Comparison of ENCODE assay signal across 28 cellular contexts in genomic region chr2:23164173-23164572, GRCh38.
"Had no signal": no experiment of that assay in that cellular context is flagged by ENCODE, and none has a peak within 500 bp of the region (broad histone marks: within the 10 kb centered on the region; RNA-seq: fewer than 3 reads in every experiment).

No MANE protein-coding gene starts in this region.

- H3K27me3 Mint-ChIP-seq: type B pancreatic cell had no signal

- H3K27me3 ChIP-seq: stomach, suprapubic skin, testis, thyroid gland, tibial artery, tibial nerve, transverse colon, upper lobe of left lung, upper lobe of right lung, uterus, vagina had no signal

- H3K4me1 Mint-ChIP-seq: stimulated activated effector memory CD8-positive, alpha-beta T cell treated with anti-CD3 and anti-CD28 coated beads, Interleukin-12 subunit alpha, Interleukin-12 subunit beta, amount 100 ng/mL, for 72 hours; stimulated activated memory B cell treated with anti-CD40 and anti-IgM and Interleukin-4, amounts not matched to agents 10 μg/mL and 1 μg/mL and 100 μg/mL, for 72 hours; stimulated activated naive B cell treated with anti-CD40 and anti-IgM and Interleukin-4, amounts not matched to agents 10 μg/mL and 1 μg/mL and 100 μg/mL, for 72 hours; stimulated activated naive CD8-positive, alpha-beta T cell treated with anti-CD3 and anti-CD28 coated beads, Interleukin-15, amount 100 ng/mL, for 72 hours had no signal

- H3K9me3 ChIP-seq: stomach, suprapubic skin, testis, thoracic aorta, thyroid gland, tibial artery, tibial nerve, transverse colon, upper lobe of left lung, upper lobe of right lung, uterus, vagina had no signal

- H3K36me3 Mint-ChIP-seq: stimulated activated effector memory CD8-positive, alpha-beta T cell treated with anti-CD3 and anti-CD28 coated beads, Interleukin-12 subunit alpha, Interleukin-12 subunit beta, amount 100 ng/mL, for 72 hours; stimulated activated memory B cell treated with anti-CD40 and anti-IgM and Interleukin-4, amounts not matched to agents 10 μg/mL and 1 μg/mL and 100 μg/mL, for 72 hours; stimulated activated naive B cell treated with anti-CD40 and anti-IgM and Interleukin-4, amounts not matched to agents 10 μg/mL and 1 μg/mL and 100 μg/mL, for 72 hours; type B pancreatic cell had no signal

- H3K36me3 ChIP-seq: stomach, suprapubic skin, thoracic aorta, thyroid gland, tibial artery, tibial nerve, transverse colon, upper lobe of left lung, upper lobe of right lung, uterus, vagina had no signal

- H3K4me3 ChIP-seq: stomach, suprapubic skin, testis, thoracic aorta, thyroid gland, tibial artery, tibial nerve, transverse colon, upper lobe of left lung, upper lobe of right lung, uterus, vagina had no signal

- FAIRE-seq: urothelium cell line had no signal

- H3K9me3 Mint-ChIP-seq: stimulated activated effector memory CD8-positive, alpha-beta T cell treated with anti-CD3 and anti-CD28 coated beads, Interleukin-12 subunit alpha, Interleukin-12 subunit beta, amount 100 ng/mL, for 72 hours; stimulated activated memory B cell treated with anti-CD40 and anti-IgM and Interleukin-4, amounts not matched to agents 10 μg/mL and 1 μg/mL and 100 μg/mL, for 72 hours; stimulated activated naive B cell treated with anti-CD40 and anti-IgM and Interleukin-4, amounts not matched to agents 10 μg/mL and 1 μg/mL and 100 μg/mL, for 72 hours; stimulated activated naive CD8-positive, alpha-beta T cell treated with anti-CD3 and anti-CD28 coated beads, Interleukin-15, amount 100 ng/mL, for 72 hours; stimulated activated naive CD8-positive, alpha-beta T cell treated with anti-CD3 and anti-CD28 coated beads, Interleukin-15, Interleukin-2, amounts not matched to agents 100 ng/mL and 50 ng/mL, for 24 hours; type B pancreatic cell had no signal

- H3K27ac Mint-ChIP-seq: stimulated activated effector memory CD8-positive, alpha-beta T cell treated with anti-CD3 and anti-CD28 coated beads, Interleukin-12 subunit alpha, Interleukin-12 subunit beta, amount 100 ng/mL, for 72 hours; stimulated activated memory B cell treated with anti-CD40 and anti-IgM and Interleukin-4, amounts not matched to agents 10 μg/mL and 1 μg/mL and 100 μg/mL, for 72 hours; stimulated activated naive B cell treated with anti-CD40 and anti-IgM and Interleukin-4, amounts not matched to agents 10 μg/mL and 1 μg/mL and 100 μg/mL, for 72 hours; stimulated activated naive CD8-positive, alpha-beta T cell treated with anti-CD3 and anti-CD28 coated beads, Interleukin-15, amount 100 ng/mL, for 72 hours; stimulated activated naive CD8-positive, alpha-beta T cell treated with anti-CD3 and anti-CD28 coated beads, Interleukin-15, Interleukin-2, amounts not matched to agents 100 ng/mL and 50 ng/mL, for 24 hours; type B pancreatic cell had no signal

- ATAC-seq: stimulated activated effector memory CD8-positive, alpha-beta T cell treated with anti-CD3 and anti-CD28 coated beads, Interleukin-12 subunit alpha, Interleukin-12 subunit beta, amount 100 ng/mL, for 72 hours; stimulated activated memory B cell treated with anti-CD40 and anti-IgM and Interleukin-4, amounts not matched to agents 10 μg/mL and 1 μg/mL and 100 μg/mL, for 72 hours; stimulated activated naive B cell treated with anti-CD40 and anti-IgM and Interleukin-4, amounts not matched to agents 10 μg/mL and 1 μg/mL and 100 μg/mL, for 72 hours; stimulated activated naive CD8-positive, alpha-beta T cell treated with anti-CD3 and anti-CD28 coated beads, Interleukin-15, amount 100 ng/mL, for 72 hours; stimulated activated naive CD8-positive, alpha-beta T cell treated with anti-CD3 and anti-CD28 coated beads, Interleukin-15, Interleukin-2, amounts not matched to agents 100 U/mL and 50 U/mL, for 24 hours; upper lobe of right lung had no signal

- H3K27ac ChIP-seq: stomach, suprapubic skin, testis, thoracic aorta, thyroid gland, tibial artery, tibial nerve, transverse colon, upper lobe of left lung, upper lobe of right lung, uterus, vagina had no signal

- DNase-seq: stimulated activated CD4-positive, alpha-beta T cell treated with anti-CD3 and anti-CD28 coated beads, Interleukin-2, amount 100 ng/mL, for 48 hours; stimulated activated CD4-positive, alpha-beta T cell treated with anti-CD3 and anti-CD28 coated beads, Interleukin-4, amount 100 ng/mL, for 1 hour; stimulated activated CD4-positive, alpha-beta T cell treated with anti-CD3 and anti-CD28 coated beads, Interleukin-4, amount 100 ng/mL, for 24 hours; stimulated activated CD4-positive, alpha-beta T cell treated with anti-CD3 and anti-CD28 coated beads, Interleukin-4, amount 100 ng/mL, for 4 hours; stimulated activated CD8-positive, alpha-beta memory T cell treated with anti-CD3 and anti-CD28 coated beads, Interleukin-4, amount 100 ng/mL, for 48 hours; stimulated activated naive B cell treated with anti-CD40 and anti-IgM and Interleukin-4, amounts not matched to agents 10 μg/mL and 1 μg/mL and 100 μg/mL, for 72 hours; stimulated activated naive CD4-positive, alpha-beta T cell treated with Interleukin-2 at 50 U/mL for 16 hours; stimulated activated naive CD8-positive, alpha-beta T cell treated with anti-CD3 and anti-CD28 coated beads, Interleukin-15, amount 100 ng/mL, for 72 hours; stimulated activated naive CD8-positive, alpha-beta T cell treated with anti-CD3 and anti-CD28 coated beads, Interleukin-15, Interleukin-2, amounts not matched to agents 100 U/mL and 50 U/mL, for 24 hours; stomach; substantia nigra; testis; thyroid gland; tibial artery; transverse colon; trophoblast cell; upper lobe of left lung; upper lobe of right lung; uterus had no signal

- H3K4me3 Mint-ChIP-seq: stimulated activated effector memory CD8-positive, alpha-beta T cell treated with anti-CD3 and anti-CD28 coated beads, Interleukin-12 subunit alpha, Interleukin-12 subunit beta, amount 100 ng/mL, for 72 hours; stimulated activated memory B cell treated with anti-CD40 and anti-IgM and Interleukin-4, amounts not matched to agents 10 μg/mL and 1 μg/mL and 100 μg/mL, for 72 hours; stimulated activated naive B cell treated with anti-CD40 and anti-IgM and Interleukin-4, amounts not matched to agents 10 μg/mL and 1 μg/mL and 100 μg/mL, for 72 hours; stimulated activated naive CD8-positive, alpha-beta T cell treated with anti-CD3 and anti-CD28 coated beads, Interleukin-15, amount 100 ng/mL, for 72 hours; stimulated activated naive CD8-positive, alpha-beta T cell treated with anti-CD3 and anti-CD28 coated beads, Interleukin-15, Interleukin-2, amounts not matched to agents 100 ng/mL and 50 ng/mL, for 24 hours; type B pancreatic cell had no signal

- H3K4me1 ChIP-seq: suprapubic skin, thyroid gland, tibial artery, transverse colon, upper lobe of left lung, upper lobe of right lung, uterus, vagina had no signal
